Comparison of ENCODE assay signal across 13 cellular contexts in genomic region chr20:24673678-24674570, GRCh38.
DNase-seq lines count a peak whose midpoint lies in the region; FAIRE-seq and TF ChIP-seq lines count a peak whose summit lies in the region.
"Had no signal": no experiment of that assay in that cellular context is flagged by ENCODE, and none has a peak within 500 bp of the region (broad histone marks: within the 10 kb centered on the region; RNA-seq: fewer than 3 reads in every experiment).

No MANE protein-coding gene starts in this region.

- no peak overlapping the region for H3K27ac Mint-ChIP-seq in activated naive CD4-positive, alpha-beta T cell treated with anti-CD3 and anti-CD28 coated beads for 36 hours
- H3K27ac Mint-ChIP-seq: progenitor cell of endocrine pancreas, T-cell had no signal

- no peaks in the 10 kb centered on the region for H3K9me3 Mint-ChIP-seq in activated naive CD4-positive, alpha-beta T cell treated with anti-CD3 and anti-CD28 coated beads for 36 hours
- H3K9me3 Mint-ChIP-seq: T-cell had no signal

- intact Hi-C loops in activated naive CD4-positive, alpha-beta T cell treated with anti-CD3 and anti-CD28 coated beads for 36 hours (cut with micrococcal nuclease), result no loop called here

- no peaks in the 10 kb centered on the region for H3K27me3 Mint-ChIP-seq in activated naive CD4-positive, alpha-beta T cell treated with anti-CD3 and anti-CD28 coated beads for 36 hours (ENCODE audit: low read depth)
- H3K27me3 Mint-ChIP-seq: T-cell had no signal

- no peak overlapping the region for H3K4me3 ChIP-seq in epithelial cell of proximal tubule (ENCODE audit: low read depth, low read length)
- H3K4me3 ChIP-seq: gastroesophageal sphincter had no signal

- H3K4me1 Mint-ChIP-seq in activated naive CD4-positive, alpha-beta T cell treated with anti-CD3 and anti-CD28 coated beads for 36 hours (ENCODE audit: low read depth), result no peaks in the 10 kb centered on the region
- H3K4me1 Mint-ChIP-seq: T-cell had no signal

- no peak for FAIRE-seq in GM12892 (lab: Jason Lieb, UNC)

- no peaks in the 10 kb centered on the region for H3K36me3 Mint-ChIP-seq in activated naive CD4-positive, alpha-beta T cell treated with anti-CD3 and anti-CD28 coated beads for 36 hours (ENCODE audit: low read depth)
- H3K36me3 Mint-ChIP-seq: T-cell had no signal

- TF ChIP-seq CTCF in epithelial cell of proximal tubule (conservative IDR thresholded peaks at IDR 0.05; ENCODE audit: low read depth, low read length), result no peak

- DNase-seq in ELR (ENCODE audit: low read depth) (peak; percentile 67), RPMI7951 (ENCODE audit: low read depth) (peak; percentile 81), epithelial cell of proximal tubule (ENCODE audit: low read depth) (peak; percentile 42), renal cortical epithelial cell (ENCODE audit: low read depth) (peak; percentile 81), NCI-H526 treated with DMSO at 0.1 percent for 48 hours (lab: John Stamatoyannopoulos, UW) (no peak), hippocampal formation (lab: John Stamatoyannopoulos, UW) (no peak), GM12892 (ENCODE audit: insufficient read length) (no peak)
- DNase-seq in activated naive CD4-positive, alpha-beta T cell treated with anti-CD3 and anti-CD28 coated beads for 36 hours, result no peak
- DNase-seq: NCI-H1105; stimulated activated CD4-positive, alpha-beta T cell treated with anti-CD3 and anti-CD28 coated beads, Interleukin-1b, Interleukin-23, amount 100 ng/mL, for 48 hours; T-cell had no signal

- CTCF ChIA-PET in activated naive CD4-positive, alpha-beta T cell treated with anti-CD3 and anti-CD28 coated beads for 36 hours (lab: Charles Lee), result no interaction called here

- TF ChIP-seq POLR2A in GM12892 (IDR thresholded peaks at IDR 0.05; ENCODE audit: low read depth, low read length), result no peak

- H3K4me3 Mint-ChIP-seq in activated naive CD4-positive, alpha-beta T cell treated with anti-CD3 and anti-CD28 coated beads for 36 hours, result no peak overlapping the region
- H3K4me3 Mint-ChIP-seq: T-cell had no signal

Comparison
In these comparisons a context has a peak if more than half of its experiments do, and no peak if none do; other contexts are left out.
1. DNase-seq: peak in ELR (single experiment), RPMI7951 (single experiment), epithelial cell of proximal tubule (single experiment) and renal cortical epithelial cell (single experiment); none in activated naive CD4-positive, alpha-beta T cell treated with anti-CD3 and anti-CD28 coated beads for 36 hours (single experiment), NCI-H526 treated with DMSO at 0.1 percent for 48 hours (single experiment), hippocampal formation (0 of 2) and GM12892 (single experiment).